In the genomic region with DNA sequence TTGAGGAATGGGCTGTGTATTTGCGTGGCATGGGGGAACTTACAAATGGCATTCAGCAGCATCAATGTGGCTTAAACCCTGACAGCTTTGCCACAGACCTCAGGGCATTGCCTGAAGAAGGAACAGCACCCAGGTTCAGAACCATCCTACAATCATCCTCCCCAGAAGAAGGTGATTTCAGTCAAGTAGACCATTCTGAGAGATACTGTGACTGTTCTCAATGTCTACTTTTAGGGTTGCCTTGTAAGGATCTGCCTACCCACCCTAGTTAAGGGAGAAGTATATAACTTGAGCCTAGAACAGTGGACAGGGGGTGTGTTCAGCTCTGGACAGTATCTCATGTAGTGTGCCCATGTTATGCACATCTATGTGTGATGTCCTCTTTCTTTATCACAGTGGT, we compare ENCODE assay signal across 25 cellular contexts. TPM values are rescaled to one million over a fixed set of nuclear protein-coding genes. Genes with fewer than 3 reads are reported as not detected.
DNase-seq lines count a peak whose midpoint lies in the region; ATAC-seq and TF ChIP-seq lines count a peak whose summit lies in the region.
"Had no signal": no experiment of that assay in that cellular context is flagged by ENCODE, and none has a peak within 500 bp of the region (broad histone marks: within the 10 kb centered on the region; RNA-seq: fewer than 3 reads in every experiment).

No MANE protein-coding gene starts in this region.

- no peaks in the 10 kb centered on the region for H3K27me3 Mint-ChIP-seq in osteocyte (ENCODE audit: unreplicated experiment)

- DNase-seq in G401 (ENCODE audit: low spot score) (peak; percentile 30), foreskin fibroblast (peak in 1 of 2 donors; percentile 31), osteocyte (ENCODE audit: extremely low spot score, unreplicated experiment) (no peak), epidermal melanocyte (ENCODE audit: insufficient read length, low spot score) (no peak), left cardiac atrium (no peak)
- DNase-seq: activated CD4-positive, alpha-beta T cell treated with anti-CD3 and anti-CD28 coated beads, Interleukin-2, amount 50 U/mL, for 1 hour; activated naive CD8-positive, alpha-beta T cell treated with anti-CD3 and anti-CD28 coated beads, Interleukin-2, amount 10 ng/mL, durations not matched to agents 7 days and 5 days; CD8-positive, alpha-beta T cell; heart right ventricle; left ventricle myocardium superior; NK-92 treated with Interleukin-12 subunit alpha and Interleukin-12 subunit beta, amount 100 ng/mL, for 24 hours; Peyer's patch; stimulated activated CD4-positive, alpha-beta T cell treated with anti-CD3 and anti-CD28 coated beads, Interleukin-4, amount 100 ng/mL, for 24 hours; stimulated activated naive CD4-positive, alpha-beta T cell treated with Interleukin-2 at 50 U/mL for 16 hours; T-helper 17 cell; thyroid gland had no signal

- ATAC-seq in left cardiac atrium = no peak
- ATAC-seq in GM21526 (IDR thresholded peaks at IDR 0.05; ENCODE audit: low FRiP score, unreplicated experiment) = no peak
- ATAC-seq in GM21367 (IDR thresholded peaks at IDR 0.05; ENCODE audit: unreplicated experiment) = no peak
- ATAC-seq: activated T-helper 17 cell treated with anti-CD3 and anti-CD28 coated beads, Interleukin-2, amount 50 U/mL, for 72 hours; CD8-positive, alpha-beta T cell; T-helper 17 cell had no signal

- H3K36me3 Mint-ChIP-seq in osteocyte (ENCODE audit: unreplicated experiment) = no peaks in the 10 kb centered on the region
- H3K36me3 Mint-ChIP-seq: activated naive CD8-positive, alpha-beta T cell treated with anti-CD3 and anti-CD28 coated beads, Interleukin-2, amount 10 ng/mL, durations not matched to agents 7 days and 5 days; CD8-positive, alpha-beta T cell had no signal

- H3K9me3 Mint-ChIP-seq in osteocyte (ENCODE audit: unreplicated experiment) = no peaks in the 10 kb centered on the region
- H3K9me3 Mint-ChIP-seq: activated naive CD8-positive, alpha-beta T cell treated with anti-CD3 and anti-CD28 coated beads, Interleukin-2, amount 10 ng/mL, durations not matched to agents 7 days and 5 days; activated T-helper 17 cell treated with anti-CD3 and anti-CD28 coated beads, Interleukin-2, amount 50 U/mL, for 72 hours; CD8-positive, alpha-beta T cell had no signal

- peak overlapping the region; percentile 91 for H3K4me3 Mint-ChIP-seq in osteocyte (ENCODE audit: unreplicated experiment)

- peaks cover 39% of the 10 kb centered on the region for H3K4me1 Mint-ChIP-seq in osteocyte (ENCODE audit: unreplicated experiment)

- intact Hi-C loops in left cardiac atrium (cut with DNase I) = no loop called here

- in situ Hi-C loops in G401 (cut with HindIII; ENCODE audit: low sequenced_read_pairs) = no loop called here

- no peak overlapping the region for H3K27ac Mint-ChIP-seq in osteocyte (ENCODE audit: unreplicated experiment)
- H3K27ac Mint-ChIP-seq: activated naive CD8-positive, alpha-beta T cell treated with anti-CD3 and anti-CD28 coated beads, Interleukin-2, amount 10 ng/mL, durations not matched to agents 7 days and 5 days; activated T-helper 17 cell treated with anti-CD3 and anti-CD28 coated beads, Interleukin-2, amount 50 U/mL, for 72 hours; CD8-positive, alpha-beta T cell; T-helper 17 cell had no signal

- H3K4me3 ChIP-seq in WI38 (ENCODE audit: low read depth, low read length) (peak overlapping the region; percentile 99), foreskin fibroblast (ENCODE audit: low read depth in 1 of 2, low read length in 2 of 2) (peak overlapping the region; percentile 92 to 96)
- H3K4me3 ChIP-seq: body of pancreas, thyroid gland had no signal

- no peak for TF ChIP-seq CTCF in WI38 (IDR thresholded peaks at IDR 0.05; ENCODE audit: low read depth, low read length)
- no peak for TF ChIP-seq CTCF in foreskin fibroblast (IDR thresholded peaks at IDR 0.05; ENCODE audit: low read depth, low read length)
- TF ChIP-seq CTCF in osteocyte (IDR thresholded peaks at IDR 0.05) = no peak

RNA-seq across cellular contexts. Expression of a gene that starts 1.6 kb away (rescaled TPM):
- total RNA-seq in G401 (2014; rRNA removed; shearing (Covaris generic)) = 0.92 and 1.0 TPM in 2 replicates
- 7.0 and 8.2 TPM in 2 replicates for total RNA-seq in osteocyte
- not detected for total RNA-seq in left cardiac atrium
- total RNA-seq: activated naive CD8-positive, alpha-beta T cell treated with anti-CD3 and anti-CD28 coated beads, Interleukin-2, amount 10 ng/mL, durations not matched to agents 7 days and 5 days; activated T-helper 17 cell treated with anti-CD3 and anti-CD28 coated beads, Interleukin-2, amount 50 U/mL, for 72 hours; body of pancreas; HepG2; MCF 10A; mononuclear cell; NCI-H460; Peyer's patch; thyroid gland had no signal
